2 cellular contexts compared by ENCODE assay signal in genomic region chr16:14304891-14305459, GRCh38.
TF ChIP-seq lines count a peak whose summit lies in the region.

No MANE protein-coding gene starts in this region.

TF ChIP-seq in GM23338, 12 proteins besides CTCF, POLR2A, EP300 and RAD21 (continued from another document):
- TF ChIP-seq, protein P1, sequence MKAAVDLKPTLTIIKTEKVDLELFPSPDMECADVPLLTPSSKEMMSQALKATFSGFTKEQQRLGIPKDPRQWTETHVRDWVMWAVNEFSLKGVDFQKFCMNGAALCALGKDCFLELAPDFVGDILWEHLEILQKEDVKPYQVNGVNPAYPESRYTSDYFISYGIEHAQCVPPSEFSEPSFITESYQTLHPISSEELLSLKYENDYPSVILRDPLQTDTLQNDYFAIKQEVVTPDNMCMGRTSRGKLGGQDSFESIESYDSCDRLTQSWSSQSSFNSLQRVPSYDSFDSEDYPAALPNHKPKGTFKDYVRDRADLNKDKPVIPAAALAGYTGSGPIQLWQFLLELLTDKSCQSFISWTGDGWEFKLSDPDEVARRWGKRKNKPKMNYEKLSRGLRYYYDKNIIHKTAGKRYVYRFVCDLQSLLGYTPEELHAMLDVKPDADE (IDR thresholded peaks at IDR 0.05), result no peak
- no peak for TF ChIP-seq NANOG (IDR thresholded peaks at IDR 0.05; ENCODE audit: borderline replicate concordance)
- TF ChIP-seq, protein P2, sequence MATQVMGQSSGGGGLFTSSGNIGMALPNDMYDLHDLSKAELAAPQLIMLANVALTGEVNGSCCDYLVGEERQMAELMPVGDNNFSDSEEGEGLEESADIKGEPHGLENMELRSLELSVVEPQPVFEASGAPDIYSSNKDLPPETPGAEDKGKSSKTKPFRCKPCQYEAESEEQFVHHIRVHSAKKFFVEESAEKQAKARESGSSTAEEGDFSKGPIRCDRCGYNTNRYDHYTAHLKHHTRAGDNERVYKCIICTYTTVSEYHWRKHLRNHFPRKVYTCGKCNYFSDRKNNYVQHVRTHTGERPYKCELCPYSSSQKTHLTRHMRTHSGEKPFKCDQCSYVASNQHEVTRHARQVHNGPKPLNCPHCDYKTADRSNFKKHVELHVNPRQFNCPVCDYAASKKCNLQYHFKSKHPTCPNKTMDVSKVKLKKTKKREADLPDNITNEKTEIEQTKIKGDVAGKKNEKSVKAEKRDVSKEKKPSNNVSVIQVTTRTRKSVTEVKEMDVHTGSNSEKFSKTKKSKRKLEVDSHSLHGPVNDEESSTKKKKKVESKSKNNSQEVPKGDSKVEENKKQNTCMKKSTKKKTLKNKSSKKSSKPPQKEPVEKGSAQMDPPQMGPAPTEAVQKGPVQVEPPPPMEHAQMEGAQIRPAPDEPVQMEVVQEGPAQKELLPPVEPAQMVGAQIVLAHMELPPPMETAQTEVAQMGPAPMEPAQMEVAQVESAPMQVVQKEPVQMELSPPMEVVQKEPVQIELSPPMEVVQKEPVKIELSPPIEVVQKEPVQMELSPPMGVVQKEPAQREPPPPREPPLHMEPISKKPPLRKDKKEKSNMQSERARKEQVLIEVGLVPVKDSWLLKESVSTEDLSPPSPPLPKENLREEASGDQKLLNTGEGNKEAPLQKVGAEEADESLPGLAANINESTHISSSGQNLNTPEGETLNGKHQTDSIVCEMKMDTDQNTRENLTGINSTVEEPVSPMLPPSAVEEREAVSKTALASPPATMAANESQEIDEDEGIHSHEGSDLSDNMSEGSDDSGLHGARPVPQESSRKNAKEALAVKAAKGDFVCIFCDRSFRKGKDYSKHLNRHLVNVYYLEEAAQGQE (IDR thresholded peaks at IDR 0.05; ENCODE audit: unreplicated experiment), result no peak
- TF ChIP-seq JUNB (IDR thresholded peaks at IDR 0.05; ENCODE audit: unreplicated experiment), result no peak
- no peak for TF ChIP-seq ZNF114 (CRISPR knock-in tag; IDR thresholded peaks at IDR 0.05)
- TF ChIP-seq, protein P3, sequence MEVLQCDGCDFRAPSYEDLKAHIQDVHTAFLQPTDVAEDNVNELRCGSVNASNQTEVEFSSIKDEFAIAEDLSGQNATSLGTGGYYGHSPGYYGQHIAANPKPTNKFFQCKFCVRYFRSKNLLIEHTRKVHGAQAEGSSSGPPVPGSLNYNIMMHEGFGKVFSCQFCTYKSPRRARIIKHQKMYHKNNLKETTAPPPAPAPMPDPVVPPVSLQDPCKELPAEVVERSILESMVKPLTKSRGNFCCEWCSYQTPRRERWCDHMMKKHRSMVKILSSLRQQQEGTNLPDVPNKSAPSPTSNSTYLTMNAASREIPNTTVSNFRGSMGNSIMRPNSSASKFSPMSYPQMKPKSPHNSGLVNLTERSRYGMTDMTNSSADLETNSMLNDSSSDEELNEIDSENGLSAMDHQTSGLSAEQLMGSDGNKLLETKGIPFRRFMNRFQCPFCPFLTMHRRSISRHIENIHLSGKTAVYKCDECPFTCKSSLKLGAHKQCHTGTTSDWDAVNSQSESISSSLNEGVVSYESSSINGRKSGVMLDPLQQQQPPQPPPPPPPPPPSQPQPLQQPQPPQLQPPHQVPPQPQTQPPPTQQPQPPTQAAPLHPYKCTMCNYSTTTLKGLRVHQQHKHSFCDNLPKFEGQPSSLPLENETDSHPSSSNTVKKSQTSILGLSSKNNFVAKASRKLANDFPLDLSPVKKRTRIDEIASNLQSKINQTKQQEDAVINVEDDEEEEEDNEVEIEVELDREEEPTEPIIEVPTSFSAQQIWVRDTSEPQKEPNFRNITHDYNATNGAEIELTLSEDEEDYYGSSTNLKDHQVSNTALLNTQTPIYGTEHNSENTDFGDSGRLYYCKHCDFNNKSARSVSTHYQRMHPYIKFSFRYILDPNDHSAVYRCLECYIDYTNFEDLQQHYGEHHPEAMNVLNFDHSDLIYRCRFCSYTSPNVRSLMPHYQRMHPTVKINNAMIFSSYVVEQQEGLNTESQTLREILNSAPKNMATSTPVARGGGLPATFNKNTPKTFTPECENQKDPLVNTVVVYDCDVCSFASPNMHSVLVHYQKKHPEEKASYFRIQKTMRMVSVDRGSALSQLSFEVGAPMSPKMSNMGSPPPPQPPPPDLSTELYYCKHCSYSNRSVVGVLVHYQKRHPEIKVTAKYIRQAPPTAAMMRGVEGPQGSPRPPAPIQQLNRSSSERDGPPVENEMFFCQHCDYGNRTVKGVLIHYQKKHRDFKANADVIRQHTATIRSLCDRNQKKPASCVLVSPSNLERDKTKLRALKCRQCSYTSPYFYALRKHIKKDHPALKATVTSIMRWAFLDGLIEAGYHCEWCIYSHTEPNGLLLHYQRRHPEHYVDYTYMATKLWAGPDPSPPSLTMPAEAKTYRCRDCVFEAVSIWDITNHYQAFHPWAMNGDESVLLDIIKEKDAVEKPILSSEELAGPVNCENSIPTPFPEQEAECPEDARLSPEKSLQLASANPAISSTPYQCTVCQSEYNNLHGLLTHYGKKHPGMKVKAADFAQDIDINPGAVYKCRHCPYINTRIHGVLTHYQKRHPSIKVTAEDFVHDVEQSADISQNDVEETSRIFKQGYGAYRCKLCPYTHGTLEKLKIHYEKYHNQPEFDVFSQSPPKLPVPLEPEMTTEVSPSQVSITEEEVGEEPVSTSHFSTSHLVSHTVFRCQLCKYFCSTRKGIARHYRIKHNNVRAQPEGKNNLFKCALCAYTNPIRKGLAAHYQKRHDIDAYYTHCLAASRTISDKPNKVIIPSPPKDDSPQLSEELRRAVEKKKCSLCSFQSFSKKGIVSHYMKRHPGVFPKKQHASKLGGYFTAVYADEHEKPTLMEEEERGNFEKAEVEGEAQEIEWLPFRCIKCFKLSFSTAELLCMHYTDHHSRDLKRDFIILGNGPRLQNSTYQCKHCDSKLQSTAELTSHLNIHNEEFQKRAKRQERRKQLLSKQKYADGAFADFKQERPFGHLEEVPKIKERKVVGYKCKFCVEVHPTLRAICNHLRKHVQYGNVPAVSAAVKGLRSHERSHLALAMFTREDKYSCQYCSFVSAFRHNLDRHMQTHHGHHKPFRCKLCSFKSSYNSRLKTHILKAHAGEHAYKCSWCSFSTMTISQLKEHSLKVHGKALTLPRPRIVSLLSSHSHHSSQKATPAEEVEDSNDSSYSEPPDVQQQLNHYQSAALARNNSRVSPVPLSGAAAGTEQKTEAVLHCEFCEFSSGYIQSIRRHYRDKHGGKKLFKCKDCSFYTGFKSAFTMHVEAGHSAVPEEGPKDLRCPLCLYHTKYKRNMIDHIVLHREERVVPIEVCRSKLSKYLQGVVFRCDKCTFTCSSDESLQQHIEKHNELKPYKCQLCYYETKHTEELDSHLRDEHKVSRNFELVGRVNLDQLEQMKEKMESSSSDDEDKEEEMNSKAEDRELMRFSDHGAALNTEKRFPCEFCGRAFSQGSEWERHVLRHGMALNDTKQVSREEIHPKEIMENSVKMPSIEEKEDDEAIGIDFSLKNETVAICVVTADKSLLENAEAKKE (CRISPR knock-in tag; IDR thresholded peaks at IDR 0.05), result no peak

TF ChIP-seq in HepG2, 621 proteins besides CTCF, POLR2A, EP300 and RAD21 (continued from another document):
- TF ChIP-seq, protein P4, sequence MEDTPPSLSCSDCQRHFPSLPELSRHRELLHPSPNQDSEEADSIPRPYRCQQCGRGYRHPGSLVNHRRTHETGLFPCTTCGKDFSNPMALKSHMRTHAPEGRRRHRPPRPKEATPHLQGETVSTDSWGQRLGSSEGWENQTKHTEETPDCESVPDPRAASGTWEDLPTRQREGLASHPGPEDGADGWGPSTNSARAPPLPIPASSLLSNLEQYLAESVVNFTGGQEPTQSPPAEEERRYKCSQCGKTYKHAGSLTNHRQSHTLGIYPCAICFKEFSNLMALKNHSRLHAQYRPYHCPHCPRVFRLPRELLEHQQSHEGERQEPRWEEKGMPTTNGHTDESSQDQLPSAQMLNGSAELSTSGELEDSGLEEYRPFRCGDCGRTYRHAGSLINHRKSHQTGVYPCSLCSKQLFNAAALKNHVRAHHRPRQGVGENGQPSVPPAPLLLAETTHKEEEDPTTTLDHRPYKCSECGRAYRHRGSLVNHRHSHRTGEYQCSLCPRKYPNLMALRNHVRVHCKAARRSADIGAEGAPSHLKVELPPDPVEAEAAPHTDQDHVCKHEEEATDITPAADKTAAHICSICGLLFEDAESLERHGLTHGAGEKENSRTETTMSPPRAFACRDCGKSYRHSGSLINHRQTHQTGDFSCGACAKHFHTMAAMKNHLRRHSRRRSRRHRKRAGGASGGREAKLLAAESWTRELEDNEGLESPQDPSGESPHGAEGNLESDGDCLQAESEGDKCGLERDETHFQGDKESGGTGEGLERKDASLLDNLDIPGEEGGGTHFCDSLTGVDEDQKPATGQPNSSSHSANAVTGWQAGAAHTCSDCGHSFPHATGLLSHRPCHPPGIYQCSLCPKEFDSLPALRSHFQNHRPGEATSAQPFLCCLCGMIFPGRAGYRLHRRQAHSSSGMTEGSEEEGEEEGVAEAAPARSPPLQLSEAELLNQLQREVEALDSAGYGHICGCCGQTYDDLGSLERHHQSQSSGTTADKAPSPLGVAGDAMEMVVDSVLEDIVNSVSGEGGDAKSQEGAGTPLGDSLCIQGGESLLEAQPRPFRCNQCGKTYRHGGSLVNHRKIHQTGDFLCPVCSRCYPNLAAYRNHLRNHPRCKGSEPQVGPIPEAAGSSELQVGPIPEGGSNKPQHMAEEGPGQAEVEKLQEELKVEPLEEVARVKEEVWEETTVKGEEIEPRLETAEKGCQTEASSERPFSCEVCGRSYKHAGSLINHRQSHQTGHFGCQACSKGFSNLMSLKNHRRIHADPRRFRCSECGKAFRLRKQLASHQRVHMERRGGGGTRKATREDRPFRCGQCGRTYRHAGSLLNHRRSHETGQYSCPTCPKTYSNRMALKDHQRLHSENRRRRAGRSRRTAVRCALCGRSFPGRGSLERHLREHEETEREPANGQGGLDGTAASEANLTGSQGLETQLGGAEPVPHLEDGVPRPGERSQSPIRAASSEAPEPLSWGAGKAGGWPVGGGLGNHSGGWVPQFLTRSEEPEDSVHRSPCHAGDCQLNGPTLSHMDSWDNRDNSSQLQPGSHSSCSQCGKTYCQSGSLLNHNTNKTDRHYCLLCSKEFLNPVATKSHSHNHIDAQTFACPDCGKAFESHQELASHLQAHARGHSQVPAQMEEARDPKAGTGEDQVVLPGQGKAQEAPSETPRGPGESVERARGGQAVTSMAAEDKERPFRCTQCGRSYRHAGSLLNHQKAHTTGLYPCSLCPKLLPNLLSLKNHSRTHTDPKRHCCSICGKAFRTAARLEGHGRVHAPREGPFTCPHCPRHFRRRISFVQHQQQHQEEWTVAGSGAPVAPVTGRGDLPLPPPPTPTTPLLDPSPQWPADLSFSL (CRISPR knock-in tag; IDR thresholded peaks at IDR 0.05), result peak; percentile 21; the same call in 1 of the 2 replicates
- TF ChIP-seq MAFF (IDR thresholded peaks at IDR 0.05; ENCODE audit: low read depth, low read length), result peak; percentile 80
- peak; percentile 82 to 87 for TF ChIP-seq MAFK (conservative IDR thresholded peaks at IDR 0.05 in 1 of 2, IDR thresholded peaks at IDR 0.05 in 1 of 2; ENCODE audit: low read length in 2 of 2)
- TF ChIP-seq, protein P5, sequence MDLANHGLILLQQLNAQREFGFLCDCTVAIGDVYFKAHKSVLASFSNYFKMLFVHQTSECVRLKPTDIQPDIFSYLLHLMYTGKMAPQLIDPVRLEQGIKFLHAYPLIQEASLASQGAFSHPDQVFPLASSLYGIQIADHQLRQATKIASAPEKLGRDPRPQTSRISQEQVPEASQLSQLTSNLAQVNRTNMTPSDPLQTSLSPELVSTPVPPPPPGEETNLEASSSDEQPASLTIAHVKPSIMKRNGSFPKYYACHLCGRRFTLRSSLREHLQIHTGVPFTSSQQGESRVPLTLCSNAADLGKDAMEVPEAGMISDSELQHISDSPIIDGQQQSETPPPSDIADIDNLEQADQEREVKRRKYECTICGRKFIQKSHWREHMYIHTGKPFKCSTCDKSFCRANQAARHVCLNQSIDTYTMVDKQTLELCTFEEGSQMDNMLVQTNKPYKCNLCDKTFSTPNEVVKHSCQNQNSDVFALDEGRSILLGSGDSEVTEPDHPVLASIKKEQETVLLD (CRISPR knock-in tag; IDR thresholded peaks at IDR 0.05; ENCODE audit: low read depth), result no peak
- TF ChIP-seq HNF4G (IDR thresholded peaks at IDR 0.05; ENCODE audit: borderline replicate concordance, low read depth, low read length), result no peak
- TF ChIP-seq HNF4G (CRISPR knock-in tag; IDR thresholded peaks at IDR 0.05; ENCODE audit: borderline replicate concordance, low read depth), result no peak
- no peak for TF ChIP-seq SMARCC2 (IDR thresholded peaks at IDR 0.05)
